28 cellular contexts compared by ENCODE assay signal in genomic region chr6:76840025-76840745, GRCh38.
"Had no signal": no experiment of that assay in that cellular context is flagged by ENCODE, and none has a peak within 500 bp of the region (broad histone marks: within the 10 kb centered on the region; RNA-seq: fewer than 3 reads in every experiment).

No MANE protein-coding gene starts in this region.

- H3K27me3 Mint-ChIP-seq: naive thymus-derived CD8-positive, alpha-beta T cell; progenitor cell of endocrine pancreas; stimulated activated naive B cell treated with anti-CD40 and anti-IgM and Interleukin-4, amounts not matched to agents 10 μg/mL and 1 μg/mL and 100 μg/mL, for 72 hours had no signal

- H3K27me3 ChIP-seq: hepatocyte, left lung, neutrophil, right atrium auricular region, right lobe of liver, stomach, testis, thyroid gland, transverse colon, upper lobe of left lung had no signal

- ATAC-seq: left colon; left lung; lower lobe of right lung; naive thymus-derived CD8-positive, alpha-beta T cell; right lobe of liver; stimulated activated naive B cell treated with anti-CD40 and anti-IgM and Interleukin-4, amounts not matched to agents 10 μg/mL and 1 μg/mL and 100 μg/mL, for 72 hours; stimulated activated naive CD8-positive, alpha-beta T cell treated with anti-CD3 and anti-CD28 coated beads, Interleukin-15, Interleukin-2, amounts not matched to agents 100 U/mL and 50 U/mL, for 24 hours had no signal

- DNase-seq: kidney; left colon; left lung; lower lobe of right lung; mammary epithelial cell; mesenchymal stem cell; naive thymus-derived CD8-positive, alpha-beta T cell; occipital lobe; right lobe of liver; stimulated activated CD4-positive, alpha-beta T cell treated with anti-CD3 and anti-CD28 coated beads, Interleukin-12 subunit alpha, Interleukin-12 subunit beta, amount 100 ng/mL, for 4 hours; stimulated activated CD4-positive, alpha-beta T cell treated with anti-CD3 and anti-CD28 coated beads, Interleukin-15, amount 100 ng/mL, for 24 hours; stimulated activated CD4-positive, alpha-beta T cell treated with anti-CD3 and anti-CD28 coated beads, Interleukin-2, amount 100 ng/mL, for 24 hours; stimulated activated CD4-positive, alpha-beta T cell treated with anti-CD3 and anti-CD28 coated beads, Interleukin-4, amount 100 ng/mL, for 1 hour; stimulated activated naive B cell treated with anti-CD40 and anti-IgM and Interleukin-4, amounts not matched to agents 10 μg/mL and 1 μg/mL and 100 μg/mL, for 72 hours; stimulated activated naive CD8-positive, alpha-beta T cell treated with anti-CD3 and anti-CD28 coated beads, Interleukin-15, Interleukin-2, amounts not matched to agents 100 U/mL and 50 U/mL, for 24 hours; stomach; testis; thyroid gland; transverse colon; upper lobe of left lung had no signal

- H3K9me3 Mint-ChIP-seq: neural progenitor cell had no signal

- H3K4me1 Mint-ChIP-seq: naive thymus-derived CD8-positive, alpha-beta T cell; stimulated activated naive B cell treated with anti-CD40 and anti-IgM and Interleukin-4, amounts not matched to agents 10 μg/mL and 1 μg/mL and 100 μg/mL, for 72 hours had no signal

- FAIRE-seq: islet of Langerhans, kidney, urothelium cell line had no signal

- H3K4me1 ChIP-seq: left lung, lower lobe of right lung, right atrium auricular region, right lobe of liver, stomach, thyroid gland, transverse colon, upper lobe of left lung had no signal

- H3K9me3 ChIP-seq: lower lobe of right lung, neutrophil, right atrium auricular region, right lobe of liver, testis, thyroid gland, transverse colon, upper lobe of left lung had no signal

- H3K27ac ChIP-seq: hepatocyte, left lung, lower lobe of right lung, neural progenitor cell, neutrophil, right atrium auricular region, right lobe of liver, stomach, testis, thyroid gland, transverse colon, upper lobe of left lung had no signal

- H3K4me3 ChIP-seq: hepatocyte, left lung, lower lobe of right lung, neural progenitor cell, right atrium auricular region, right lobe of liver, stomach, testis, thyroid gland, transverse colon, upper lobe of left lung had no signal

- H3K4me3 Mint-ChIP-seq: naive thymus-derived CD8-positive, alpha-beta T cell; nephron; neural progenitor cell; stimulated activated naive B cell treated with anti-CD40 and anti-IgM and Interleukin-4, amounts not matched to agents 10 μg/mL and 1 μg/mL and 100 μg/mL, for 72 hours had no signal

- H3K36me3 ChIP-seq: left lung, lower lobe of right lung, neural progenitor cell, neutrophil, right atrium auricular region, right lobe of liver, stomach, thyroid gland, transverse colon, upper lobe of left lung had no signal

- H3K36me3 Mint-ChIP-seq: naive thymus-derived CD8-positive, alpha-beta T cell; neural progenitor cell; stimulated activated naive B cell treated with anti-CD40 and anti-IgM and Interleukin-4, amounts not matched to agents 10 μg/mL and 1 μg/mL and 100 μg/mL, for 72 hours had no signal

- H3K27ac Mint-ChIP-seq: naive thymus-derived CD8-positive, alpha-beta T cell; nephron; neural progenitor cell; progenitor cell of endocrine pancreas; stimulated activated naive B cell treated with anti-CD40 and anti-IgM and Interleukin-4, amounts not matched to agents 10 μg/mL and 1 μg/mL and 100 μg/mL, for 72 hours had no signal
